In genomic region chr4:31045724-31046318, GRCh38 we compare ENCODE assay signal across 9 cellular contexts.
DNase-seq lines count a peak whose midpoint lies in the region; ATAC-seq and TF ChIP-seq lines count a peak whose summit lies in the region.
"Had no signal": no experiment of that assay in that cellular context is flagged by ENCODE, and none has a peak within 500 bp of the region (broad histone marks: within the 10 kb centered on the region; RNA-seq: fewer than 3 reads in every experiment).

No MANE protein-coding gene starts in this region.

- H3K27me3 Mint-ChIP-seq in activated T-cell treated with anti-CD3 and anti-CD28 coated beads, Interleukin-2, amount 50 U/mL, for 4 hours (ENCODE audit: low read depth), result no peaks in the 10 kb centered on the region

- H3K4me1 Mint-ChIP-seq in activated T-cell treated with anti-CD3 and anti-CD28 coated beads, Interleukin-2, amount 50 U/mL, for 4 hours (ENCODE audit: low read depth), result no peaks in the 10 kb centered on the region

- H3K4me3 ChIP-seq in HEK293 (ENCODE audit: low read depth, low read length) (no peak overlapping the region), Panc1 (ENCODE audit: low read depth in 2 of 2, low read length in 2 of 2) (no peak overlapping the region), gastroesophageal sphincter (no peak overlapping the region), MG63 (no peak overlapping the region)
- H3K4me3 ChIP-seq: K562 had no signal

- H3K9me3 ChIP-seq in HEK293 (ENCODE audit: control insufficient read depth, insufficient read depth, low read depth, low read length) (no peaks in the 10 kb centered on the region), Panc1 (ENCODE audit: control insufficient read depth, insufficient read depth, low read depth, low read length) (no peaks in the 10 kb centered on the region), gastroesophageal sphincter (no peaks in the 10 kb centered on the region), MG63 (no peaks in the 10 kb centered on the region)

- no TSS peak for BruUV-seq in Panc1 (replicated peaks; lab: Mats Ljungman, UMichigan)

- TF ChIP-seq POLR2A in gastroesophageal sphincter (IDR thresholded peaks at IDR 0.05), result no peak

- DNase-seq in A172 (ENCODE audit: low spot score), result peak; percentile 46
- DNase-seq in Panc1 (ENCODE audit: low read depth, low spot score), result no peak
- no peak for DNase-seq in activated T-cell treated with anti-CD3 and anti-CD28 coated beads, Interleukin-2, amount 50 U/mL, for 4 hours
- no peak for DNase-seq in MG63

- no peak for TF ChIP-seq EP300 in gastroesophageal sphincter (IDR thresholded peaks at IDR 0.05)

- H3K27me3 ChIP-seq in Panc1 (ENCODE audit: control insufficient read depth, insufficient read depth, low read length) (no peaks in the 10 kb centered on the region), gastroesophageal sphincter (no peaks in the 10 kb centered on the region), MG63 (no peaks in the 10 kb centered on the region)

- no peak overlapping the region for H3K4me3 Mint-ChIP-seq in activated T-cell treated with anti-CD3 and anti-CD28 coated beads, Interleukin-2, amount 50 U/mL, for 4 hours

- POLR2A ChIA-PET in HEK293 (lab: Yijun Ruan, JAX) (interaction anchor here (0.5 to 0.7 kb wide), 2 partner anchors 33 to 44 kb away, joined by 3 to 8 read pairs; no protein-coding TSS in a partner anchor), Panc1 (lab: Charles Lee) (no interaction called here)

- H3K27ac ChIP-seq in HEK293 (ENCODE audit: extremely low read depth, low read depth, low read length) (no peak overlapping the region), Panc1 (ENCODE audit: low read length) (no peak overlapping the region), gastroesophageal sphincter (no peak overlapping the region)

- H3K9me3 Mint-ChIP-seq in activated T-cell treated with anti-CD3 and anti-CD28 coated beads, Interleukin-2, amount 50 U/mL, for 4 hours, result peaks cover 13% of the 10 kb centered on the region

- H3K36me3 ChIP-seq in HEK293 (ENCODE audit: control insufficient read depth in 2 of 2, insufficient read depth in 1 of 2, low read length in 2 of 2), result no peaks in the 10 kb centered on the region
- H3K36me3 ChIP-seq in Panc1 (ENCODE audit: control insufficient read depth, insufficient read depth, low read length), result no peaks in the 10 kb centered on the region
- H3K36me3 ChIP-seq in gastroesophageal sphincter, result no peaks in the 10 kb centered on the region
- no peaks in the 10 kb centered on the region for H3K36me3 ChIP-seq in MG63

- in situ Hi-C loops in Panc1 (cut with HindIII; ENCODE audit: low pct_unique_long_range_greater_than_20kb, low sequenced_read_pairs), result no loop called here

- WGBS in gastroesophageal sphincter (ENCODE audit: low coverage in 1 of 2), 2 donors, result 44 to 73% methylated on average over 2 of the region's 2 CpGs

- no peak for ATAC-seq in Panc1
- no peak for ATAC-seq in gastroesophageal sphincter
- ATAC-seq in HG02759 (IDR thresholded peaks at IDR 0.05; ENCODE audit: unreplicated experiment), result no peak
- no peak for ATAC-seq in activated T-cell treated with anti-CD3 and anti-CD28 coated beads, Interleukin-2, amount 50 U/mL, for 4 hours
- no peak for ATAC-seq in HG02973 (IDR thresholded peaks at IDR 0.05; ENCODE audit: unreplicated experiment)
- ATAC-seq: K562 had no signal

- 0 out of 2 replicates have a peak, but pooled peaks cover 8% of the 10 kb centered on the region for H3K4me1 ChIP-seq in HEK293 (ENCODE audit: control insufficient read depth, insufficient read depth, low read length)
- H3K4me1 ChIP-seq in Panc1 (ENCODE audit: control insufficient read depth, insufficient read depth, low read length), result peaks cover 7% of the 10 kb centered on the region; the same call in 1 of the 2 replicates
- H3K4me1 ChIP-seq in gastroesophageal sphincter, result peaks cover 0 to 8% (median 0%) of the 10 kb centered on the region in 3 donors

- H3K36me3 Mint-ChIP-seq in activated T-cell treated with anti-CD3 and anti-CD28 coated beads, Interleukin-2, amount 50 U/mL, for 4 hours (ENCODE audit: insufficient read depth), result no peaks in the 10 kb centered on the region

- TF ChIP-seq CTCF in HEK293 (tag by site-specific recombination; IDR thresholded peaks at IDR 0.05) (no peak), Panc1 (IDR thresholded peaks at IDR 0.05) (peak; percentile 39; the same call in 1 of the 2 replicates), gastroesophageal sphincter (IDR thresholded peaks at IDR 0.05) (peak in 3 of 4 experiments; percentile 15 to 36 (median 27))

- intact Hi-C loops in Panc1 (cut with micrococcal nuclease; ENCODE audit: unreplicated experiment), result no loop called here

- CTCF ChIA-PET in HEK293 (lab: Yijun Ruan, JAX), result interaction anchor here (0.5 to 1.9 kb wide), 6 partner anchors 14 to 596 kb away, joined by 3 to 8 read pairs (median 4); no protein-coding TSS in a partner anchor
- CTCF ChIA-PET in Panc1 (lab: Charles Lee), result no interaction called here

TF ChIP-seq in HEK293, 187 proteins besides CTCF, POLR2A, EP300 and RAD21:
- TF ChIP-seq ZFP3 (tag by site-specific recombination; IDR thresholded peaks at IDR 0.05; ENCODE audit: low read depth) (no peak), ZEB2 (tag by site-specific recombination; IDR thresholded peaks at IDR 0.05) (no peak), ZNF654 (tag by site-specific recombination; IDR thresholded peaks at IDR 0.05; ENCODE audit: low read depth) (0 out of 2 replicates have a peak, but pooled peaks have one; percentile 15), ZNF548 (tag by site-specific recombination; IDR thresholded peaks at IDR 0.05) (no peak), PRDM10 (tag by site-specific recombination; IDR thresholded peaks at IDR 0.05) (no peak), TCF7L2 (IDR thresholded peaks at IDR 0.05; ENCODE audit: borderline replicate concordance, low read depth, low read length) (no peak), MYNN (tag by site-specific recombination; IDR thresholded peaks at IDR 0.05; ENCODE audit: borderline replicate concordance) (no peak), ZNF660 (tag by site-specific recombination; IDR thresholded peaks at IDR 0.05) (0 out of 2 replicates have a peak, but pooled peaks have one; percentile 54)
- TF ChIP-seq, protein P1, sequence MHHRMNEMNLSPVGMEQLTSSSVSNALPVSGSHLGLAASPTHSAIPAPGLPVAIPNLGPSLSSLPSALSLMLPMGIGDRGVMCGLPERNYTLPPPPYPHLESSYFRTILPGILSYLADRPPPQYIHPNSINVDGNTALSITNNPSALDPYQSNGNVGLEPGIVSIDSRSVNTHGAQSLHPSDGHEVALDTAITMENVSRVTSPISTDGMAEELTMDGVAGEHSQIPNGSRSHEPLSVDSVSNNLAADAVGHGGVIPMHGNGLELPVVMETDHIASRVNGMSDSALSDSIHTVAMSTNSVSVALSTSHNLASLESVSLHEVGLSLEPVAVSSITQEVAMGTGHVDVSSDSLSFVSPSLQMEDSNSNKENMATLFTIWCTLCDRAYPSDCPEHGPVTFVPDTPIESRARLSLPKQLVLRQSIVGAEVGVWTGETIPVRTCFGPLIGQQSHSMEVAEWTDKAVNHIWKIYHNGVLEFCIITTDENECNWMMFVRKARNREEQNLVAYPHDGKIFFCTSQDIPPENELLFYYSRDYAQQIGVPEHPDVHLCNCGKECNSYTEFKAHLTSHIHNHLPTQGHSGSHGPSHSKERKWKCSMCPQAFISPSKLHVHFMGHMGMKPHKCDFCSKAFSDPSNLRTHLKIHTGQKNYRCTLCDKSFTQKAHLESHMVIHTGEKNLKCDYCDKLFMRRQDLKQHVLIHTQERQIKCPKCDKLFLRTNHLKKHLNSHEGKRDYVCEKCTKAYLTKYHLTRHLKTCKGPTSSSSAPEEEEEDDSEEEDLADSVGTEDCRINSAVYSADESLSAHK (tag by site-specific recombination; IDR thresholded peaks at IDR 0.05), result no peak
- TF ChIP-seq, protein P2, sequence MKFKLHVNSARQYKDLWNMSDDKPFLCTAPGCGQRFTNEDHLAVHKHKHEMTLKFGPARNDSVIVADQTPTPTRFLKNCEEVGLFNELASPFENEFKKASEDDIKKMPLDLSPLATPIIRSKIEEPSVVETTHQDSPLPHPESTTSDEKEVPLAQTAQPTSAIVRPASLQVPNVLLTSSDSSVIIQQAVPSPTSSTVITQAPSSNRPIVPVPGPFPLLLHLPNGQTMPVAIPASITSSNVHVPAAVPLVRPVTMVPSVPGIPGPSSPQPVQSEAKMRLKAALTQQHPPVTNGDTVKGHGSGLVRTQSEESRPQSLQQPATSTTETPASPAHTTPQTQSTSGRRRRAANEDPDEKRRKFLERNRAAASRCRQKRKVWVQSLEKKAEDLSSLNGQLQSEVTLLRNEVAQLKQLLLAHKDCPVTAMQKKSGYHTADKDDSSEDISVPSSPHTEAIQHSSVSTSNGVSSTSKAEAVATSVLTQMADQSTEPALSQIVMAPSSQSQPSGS (tag by site-specific recombination; IDR thresholded peaks at IDR 0.05; ENCODE audit: low read depth), result no peak
TF ChIP-seq in HEK293: peak in this region for 2.
